9 cellular contexts compared by ENCODE assay signal in the genomic region with DNA sequence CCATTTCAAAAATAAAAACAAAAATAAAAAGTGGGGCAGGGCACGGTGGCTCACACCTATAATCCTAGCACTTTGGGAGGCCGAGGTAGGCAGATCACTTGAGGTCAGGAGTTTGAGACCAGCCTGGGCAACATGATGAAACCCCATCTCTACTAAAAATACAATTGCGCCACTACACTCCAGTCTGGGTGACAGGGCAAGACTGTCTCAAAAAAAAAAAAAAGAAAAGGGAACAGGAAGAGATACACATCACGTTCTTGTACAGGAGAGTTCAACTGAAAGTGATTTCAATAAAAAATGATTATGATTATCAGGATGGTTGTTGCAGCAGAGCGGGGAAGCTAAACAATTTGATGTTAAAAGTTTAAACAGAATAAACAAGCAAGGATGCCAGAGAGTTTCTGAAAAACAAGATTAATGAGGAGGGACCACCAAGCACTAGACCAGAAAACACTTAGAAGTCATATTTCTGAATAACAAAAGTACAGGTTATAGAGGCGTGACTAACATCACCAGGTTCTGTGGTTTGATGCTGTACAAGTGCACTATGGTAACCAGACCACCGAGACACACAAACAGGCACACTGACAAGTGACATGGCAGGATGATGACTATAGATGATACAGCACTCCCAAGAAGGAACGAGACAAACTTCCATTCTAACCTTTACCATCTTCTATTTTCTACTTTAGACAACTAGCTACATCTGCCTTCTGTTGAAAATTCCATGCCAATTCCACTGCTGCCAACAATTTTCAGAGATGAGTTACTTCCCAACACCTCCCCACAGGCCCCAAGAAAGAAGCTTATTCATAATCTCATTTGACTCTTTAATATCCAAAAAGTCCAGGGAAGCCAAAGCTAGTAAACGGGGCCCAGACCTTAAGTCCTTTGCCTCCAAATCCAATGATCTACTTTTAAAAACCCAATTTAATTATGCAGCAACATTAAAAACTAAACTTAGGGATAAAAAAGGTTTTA. TPM values are rescaled to one million over a fixed set of nuclear protein-coding genes. Genes with fewer than 3 reads are reported as not detected.
A peak's percentile ranks its signal among the peaks of the same experiment; 100 is the strongest.
DNase-seq lines count a peak whose midpoint lies in the region; ATAC-seq and TF ChIP-seq lines count a peak whose summit lies in the region.
"Had no signal": no experiment of that assay in that cellular context is flagged by ENCODE, and none has a peak within 500 bp of the region (broad histone marks: within the 10 kb centered on the region; RNA-seq: fewer than 3 reads in every experiment).

No MANE protein-coding gene starts in this region.

- H3K4me3 ChIP-seq in lower lobe of right lung = no peak overlapping the region

- H3K4me3 Mint-ChIP-seq in CD14-positive monocyte (peak overlapping the region; percentile 53 to 78), HFFc6 (no peak overlapping the region)
- no peak overlapping the region for H3K4me3 Mint-ChIP-seq in activated CD4-positive, alpha-beta memory T cell treated with anti-CD3 and anti-CD28 coated beads, Interleukin-2, amount 10 ng/mL, durations not matched to agents 7 days and 5 days
- H3K4me3 Mint-ChIP-seq: mesothelial cell of epicardium had no signal

- in situ Hi-C loops in GM13977 (cut with MboI; ENCODE audit: low pct_unique_long_range_greater_than_20kb, low sequenced_read_pairs, unreplicated experiment) = no loop called here

- TF ChIP-seq CTCF in CD14-positive monocyte (IDR thresholded peaks at IDR 0.05) (no peak), HFFc6 (IDR thresholded peaks at IDR 0.05) (no peak), lower lobe of right lung (IDR thresholded peaks at IDR 0.05) (no peak), GM13977 (IDR thresholded peaks at IDR 0.05; ENCODE audit: extremely low read depth, insufficient read depth, missing control alignments) (no peak)

- no peaks in the 10 kb centered on the region for H3K27me3 Mint-ChIP-seq in CD14-positive monocyte (ENCODE audit: low read depth in 3 of 3)
- no peaks in the 10 kb centered on the region for H3K27me3 Mint-ChIP-seq in HFFc6 (ENCODE audit: insufficient read depth)
- no peaks in the 10 kb centered on the region for H3K27me3 Mint-ChIP-seq in activated CD4-positive, alpha-beta memory T cell treated with anti-CD3 and anti-CD28 coated beads, Interleukin-2, amount 10 ng/mL, durations not matched to agents 7 days and 5 days

- no peaks in the 10 kb centered on the region for H3K27me3 ChIP-seq in lower lobe of right lung (ENCODE audit: low read depth)

- no peaks in the 10 kb centered on the region for H3K9me3 Mint-ChIP-seq in CD14-positive monocyte
- H3K9me3 Mint-ChIP-seq in HFFc6 = no peaks in the 10 kb centered on the region
- H3K9me3 Mint-ChIP-seq in activated CD4-positive, alpha-beta memory T cell treated with anti-CD3 and anti-CD28 coated beads, Interleukin-2, amount 10 ng/mL, durations not matched to agents 7 days and 5 days = no peaks in the 10 kb centered on the region
- H3K9me3 Mint-ChIP-seq: mesothelial cell of epicardium had no signal

- H3K9me3 ChIP-seq in lower lobe of right lung = no peaks in the 10 kb centered on the region

- POLR2A ChIA-PET in activated CD4-positive, alpha-beta memory T cell treated with anti-CD3 and anti-CD28 coated beads, Interleukin-2, amount 10 ng/mL, durations not matched to agents 7 days and 5 days (lab: Charles Lee) = interaction anchor here (1.0 to 3.2 kb wide), 2 partner anchors 12 to 14 kb away, joined by 3 to 45 read pairs; a partner anchor contains a TSS

- no peak overlapping the region for H3K27ac ChIP-seq in lower lobe of right lung

- H3K4me1 ChIP-seq in lower lobe of right lung = peaks cover 15% of the 10 kb centered on the region

- H3K4me1 Mint-ChIP-seq in CD14-positive monocyte = peaks cover 13% of the 10 kb centered on the region
- H3K4me1 Mint-ChIP-seq in HFFc6 (ENCODE audit: low read depth) = peaks cover 27% of the 10 kb centered on the region
- H3K4me1 Mint-ChIP-seq in activated CD4-positive, alpha-beta memory T cell treated with anti-CD3 and anti-CD28 coated beads, Interleukin-2, amount 10 ng/mL, durations not matched to agents 7 days and 5 days = peaks cover 24% of the 10 kb centered on the region
- H3K4me1 Mint-ChIP-seq: mesothelial cell of epicardium had no signal

- peak overlapping the region; percentile 90 to 99 (median 94) for H3K27ac Mint-ChIP-seq in CD14-positive monocyte
- H3K27ac Mint-ChIP-seq in HFFc6 = peak overlapping the region; percentile 79
- H3K27ac Mint-ChIP-seq in activated CD4-positive, alpha-beta memory T cell treated with anti-CD3 and anti-CD28 coated beads, Interleukin-2, amount 10 ng/mL, durations not matched to agents 7 days and 5 days = peak overlapping the region; percentile 58
- H3K27ac Mint-ChIP-seq: mesothelial cell of epicardium had no signal

- CTCF ChIA-PET in activated CD4-positive, alpha-beta memory T cell treated with anti-CD3 and anti-CD28 coated beads, Interleukin-2, amount 10 ng/mL, durations not matched to agents 7 days and 5 days (lab: Charles Lee) = interaction anchor here (1.1 to 2.6 kb wide), 5 partner anchors 9 to 182 kb away, joined by 3 to 10 read pairs (median 3); a partner anchor contains a TSS

- ATAC-seq in lower lobe of right lung = peak; percentile 51 to 73

- intact Hi-C loops in CD14-positive monocyte (cut with micrococcal nuclease) (no loop called here), lower lobe of right lung (cut with DNase I) (no loop called here)

- H3K36me3 Mint-ChIP-seq in CD14-positive monocyte = peaks cover 82 to 91% of the 10 kb centered on the region in 2 donors
- H3K36me3 Mint-ChIP-seq in HFFc6 (ENCODE audit: low read depth) = peaks cover 25% of the 10 kb centered on the region
- peaks cover 73% of the 10 kb centered on the region for H3K36me3 Mint-ChIP-seq in activated CD4-positive, alpha-beta memory T cell treated with anti-CD3 and anti-CD28 coated beads, Interleukin-2, amount 10 ng/mL, durations not matched to agents 7 days and 5 days (ENCODE audit: low read depth)

- H3K36me3 ChIP-seq in lower lobe of right lung = peaks cover 100% of the 10 kb centered on the region

- peak; percentile 67 for DNase-seq in CD14-positive monocyte (ENCODE audit: low spot score)
- DNase-seq in HFFc6 = peak; percentile 29
- peak; percentile 37 for DNase-seq in activated CD4-positive, alpha-beta memory T cell treated with anti-CD3 and anti-CD28 coated beads, Interleukin-2, amount 10 ng/mL, durations not matched to agents 7 days and 5 days
- no peak for DNase-seq in lower lobe of right lung
- no peak for DNase-seq in NCI-H345 treated with DMSO at 0.1 percent for 48 hours (lab: John Stamatoyannopoulos, UW; ENCODE audit: unreplicated experiment)
- no peak for DNase-seq in SK-N-DZ (ENCODE audit: low spot score)
- DNase-seq in GM13977 (ENCODE audit: low spot score) = no peak
- no peak for DNase-seq in mesenteric fat pad (ENCODE audit: low spot score)

RNA-seq across cellular contexts. Expression of a gene that starts 11.8 kb away (rescaled TPM):
- polyA plus RNA-seq in CD14-positive monocyte = 10 to 100 TPM; 62.9 to 63.4 TPM
- total RNA-seq in HFFc6 (2021; fragmentation: NEBNext Ultra II Directional; extraction: Animal tissue kit (Norgen Biotek cat#: 25700)) = 10 to 100 TPM; 64.2 to 80.3 (median 72.5) TPM
- total RNA-seq in activated CD4-positive, alpha-beta memory T cell treated with anti-CD3 and anti-CD28 coated beads, Interleukin-2, amount 10 ng/mL, durations not matched to agents 7 days and 5 days = 10 to 100 TPM; 61.2 to 64.3 TPM
- total RNA-seq in lower lobe of right lung (53.1 TPM), mesenteric fat pad (54.9 TPM)
- 88.2 and 90.2 TPM in 2 replicates for polyA plus RNA-seq in SK-N-DZ (2014; cell fraction: cytosol; rRNA removed)
- 33.9 and 50.2 TPM in 2 replicates for polyA plus RNA-seq in SK-N-DZ (2014; cell fraction: nucleus; rRNA removed)

Comparison
In these comparisons a context has a peak if more than half of its experiments do, and no peak if none do; other contexts are left out.
1. DNase-seq: peak in CD14-positive monocyte (single experiment), HFFc6 (single experiment) and activated CD4-positive, alpha-beta memory T cell treated with anti-CD3 and anti-CD28 coated beads, Interleukin-2, amount 10 ng/mL, durations not matched to agents 7 days and 5 days (single experiment); none in lower lobe of right lung (single experiment), NCI-H345 treated with DMSO at 0.1 percent for 48 hours (single experiment), SK-N-DZ (single experiment), GM13977 (single experiment) and mesenteric fat pad (single experiment).
2. H3K4me3 Mint-ChIP-seq: peak in CD14-positive monocyte (2 of 2); none in HFFc6 (single experiment) and activated CD4-positive, alpha-beta memory T cell treated with anti-CD3 and anti-CD28 coated beads, Interleukin-2, amount 10 ng/mL, durations not matched to agents 7 days and 5 days (single experiment).
3. Peak in every context shown above with its lines, with median percentiles within 50 percentile points of each other: H3K27ac Mint-ChIP-seq.